1 cellular context compared by ENCODE assay signal in genomic region chr13:75985132-75985531, GRCh38.
TF ChIP-seq lines count a peak whose summit lies in the region.

No MANE protein-coding gene starts in this region.

TF ChIP-seq in K562, 482 proteins besides CTCF, POLR2A, EP300 and RAD21 (continued from another document and continues in another):
- TF ChIP-seq FOXM1 (IDR thresholded peaks at IDR 0.05; ENCODE audit: low read depth): peak; percentile 30; the same call in 1 of the 2 replicates
- TF ChIP-seq FOXM1 (CRISPR knock-in tag; IDR thresholded peaks at IDR 0.05; ENCODE audit: low read depth): no peak
- TF ChIP-seq BRF1 (IDR thresholded peaks at IDR 0.05; ENCODE audit: borderline replicate concordance, extremely low read depth, insufficient read length): no peak
- no peak for TF ChIP-seq SMAD2 (IDR thresholded peaks at IDR 0.05; ENCODE audit: low read depth, low read length)
- no peak for TF ChIP-seq POLR2H (tag; IDR thresholded peaks at IDR 0.05; ENCODE audit: low read depth)
- no peak for TF ChIP-seq NEUROD1 (IDR thresholded peaks at IDR 0.05; ENCODE audit: borderline replicate concordance, low read depth, low read length, partially characterized antibody)
- no peak for TF ChIP-seq JUND (IDR thresholded peaks at IDR 0.05; ENCODE audit: borderline replicate concordance, low read depth, low read length)
- peak; percentile 16; the same call in 1 of the 3 replicates for TF ChIP-seq JUND (tag; IDR thresholded peaks at IDR 0.05; ENCODE audit: borderline replicate concordance, low read depth, low read length)
- TF ChIP-seq NR2C2 (CRISPR knock-in tag; IDR thresholded peaks at IDR 0.05): no peak
- no peak for TF ChIP-seq NR2C2 (tag; IDR thresholded peaks at IDR 0.05)
- peak; percentile 40; the same call in 1 of the 2 replicates for TF ChIP-seq NFIC (IDR thresholded peaks at IDR 0.05)
- TF ChIP-seq HDAC2 (IDR thresholded peaks at IDR 0.05): no peak
- no peak for TF ChIP-seq ZNF41 (CRISPR knock-in tag; conservative IDR thresholded peaks at IDR 0.05)
- TF ChIP-seq SMARCB1 (IDR thresholded peaks at IDR 0.05; ENCODE audit: insufficient read length, low read depth): no peak
- peak; percentile 23 for TF ChIP-seq ZNF592 (IDR thresholded peaks at IDR 0.05)
- TF ChIP-seq POLR2AphosphoS5 (IDR thresholded peaks at IDR 0.05; ENCODE audit: control insufficient read depth, insufficient read depth, low read depth, low read length): peak; percentile 56; the same call in 1 of the 2 replicates
- peak; percentile 87 for TF ChIP-seq SMARCA4 (IDR thresholded peaks at IDR 0.05)
- no peak for TF ChIP-seq FOXJ2 (tag; IDR thresholded peaks at IDR 0.05)
- no peak for TF ChIP-seq TEAD1 (CRISPR knock-in tag; IDR thresholded peaks at IDR 0.05)
- TF ChIP-seq ZNF23 (CRISPR knock-in tag; IDR thresholded peaks at IDR 0.05): no peak
- peak; percentile 87 for TF ChIP-seq LEF1 (IDR thresholded peaks at IDR 0.05)
- TF ChIP-seq POU5F1 (IDR thresholded peaks at IDR 0.05; ENCODE audit: borderline replicate concordance, low read depth, low read length, partially characterized antibody): no peak
- no peak for TF ChIP-seq PTBP1 (IDR thresholded peaks at IDR 0.05; ENCODE audit: low read depth, low read length)
- no peak for TF ChIP-seq CTCFL (IDR thresholded peaks at IDR 0.05; ENCODE audit: borderline replicate concordance, insufficient read depth, low read depth, low read length, poor library complexity, severe bottlenecking)
- TF ChIP-seq ID3 (CRISPR knock-in tag; IDR thresholded peaks at IDR 0.05): no peak
- no peak for TF ChIP-seq ID3 (tag; IDR thresholded peaks at IDR 0.05)
- no peak for TF ChIP-seq ETS2 (tag; IDR thresholded peaks at IDR 0.05; ENCODE audit: borderline replicate concordance, poor library complexity, severe bottlenecking)
- TF ChIP-seq MLLT1 (IDR thresholded peaks at IDR 0.05): 0 out of 4 replicates have a peak, but pooled peaks of 1 of the 2 experiments have one; percentile 31
- no peak; a peak in 1 of 4 replicates for TF ChIP-seq ARNT (IDR thresholded peaks at IDR 0.05)
- no peak for TF ChIP-seq BCOR (IDR thresholded peaks at IDR 0.05)
- TF ChIP-seq FOSL1 (tag; conservative IDR thresholded peaks at IDR 0.05): no peak
- TF ChIP-seq HEY1 (CRISPR knock-in tag; IDR thresholded peaks at IDR 0.05; ENCODE audit: borderline replicate concordance): no peak
- no peak for TF ChIP-seq HCFC1 (IDR thresholded peaks at IDR 0.05; ENCODE audit: low read depth, low read length)
- peak; percentile 90 for TF ChIP-seq CBFA2T3 (IDR thresholded peaks at IDR 0.05)
- TF ChIP-seq CXXC5 (CRISPR knock-in tag; IDR thresholded peaks at IDR 0.05): 0 out of 2 replicates have a peak, but pooled peaks have one; percentile 19
- no peak for TF ChIP-seq TRIM28 (IDR thresholded peaks at IDR 0.05)
- no peak for TF ChIP-seq SP2 (IDR thresholded peaks at IDR 0.05; ENCODE audit: extremely low read depth, low read depth, low read length, poor library complexity, severe bottlenecking)
- TF ChIP-seq ERF (CRISPR knock-in tag; IDR thresholded peaks at IDR 0.05): no peak
- no peak for TF ChIP-seq ZNF324 (CRISPR knock-in tag; IDR thresholded peaks at IDR 0.05)
- TF ChIP-seq KLF13 (tag; IDR thresholded peaks at IDR 0.05; ENCODE audit: borderline replicate concordance, low read depth): no peak
- no peak for TF ChIP-seq JUNB (CRISPR knock-in tag; conservative IDR thresholded peaks at IDR 0.05)
- TF ChIP-seq ILK (tag; IDR thresholded peaks at IDR 0.05; ENCODE audit: borderline replicate concordance, low read depth): no peak
- peak; percentile 54 for TF ChIP-seq CEBPB (tag; IDR thresholded peaks at IDR 0.05)
- no peak for TF ChIP-seq DDX20 (tag; IDR thresholded peaks at IDR 0.05; ENCODE audit: low read depth)
- no peak for TF ChIP-seq SRSF7 (optimal IDR thresholded peaks at IDR 0.05; ENCODE audit: low read depth, low read length)
- no peak for TF ChIP-seq PREB (CRISPR knock-in tag; IDR thresholded peaks at IDR 0.05)
- TF ChIP-seq ZNF431 (CRISPR knock-in tag; IDR thresholded peaks at IDR 0.05): no peak
- TF ChIP-seq DNMT1 (IDR thresholded peaks at IDR 0.05): no peak
- TF ChIP-seq ZC3H4 (CRISPR knock-in tag; IDR thresholded peaks at IDR 0.05; ENCODE audit: borderline replicate concordance): no peak
- TF ChIP-seq ZNF224 (CRISPR knock-in tag; IDR thresholded peaks at IDR 0.05): no peak
- 0 out of 2 replicates have a peak, but pooled peaks have one; percentile 24 for TF ChIP-seq MAFG (tag; conservative IDR thresholded peaks at IDR 0.05)
- 0 out of 4 replicates have a peak, but pooled peaks of 1 of the 2 experiments have one; percentile 21 for TF ChIP-seq MNT (conservative IDR thresholded peaks at IDR 0.05)
- no peak for TF ChIP-seq KLF6 (CRISPR knock-in tag; IDR thresholded peaks at IDR 0.05; ENCODE audit: borderline replicate concordance)
- no peak for TF ChIP-seq RBFOX2 (IDR thresholded peaks at IDR 0.05; ENCODE audit: low read depth, low read length)
- TF ChIP-seq GABPB2 (CRISPR knock-in tag; conservative IDR thresholded peaks at IDR 0.05): no peak
- no peak for TF ChIP-seq ATF6 (CRISPR knock-in tag; IDR thresholded peaks at IDR 0.05)
- peak; percentile 82 for TF ChIP-seq TCF3 (CRISPR knock-in tag; IDR thresholded peaks at IDR 0.05)
- TF ChIP-seq ZC3H11A (IDR thresholded peaks at IDR 0.05; ENCODE audit: low read depth, low read length): no peak
- no peak for TF ChIP-seq ZNF3 (CRISPR knock-in tag; IDR thresholded peaks at IDR 0.05)
- TF ChIP-seq DEAF1 (CRISPR knock-in tag; IDR thresholded peaks at IDR 0.05): no peak
- TF ChIP-seq HLTF (IDR thresholded peaks at IDR 0.05): no peak
- TF ChIP-seq TGIF2 (CRISPR knock-in tag; IDR thresholded peaks at IDR 0.05): no peak
